Comparison of ENCODE assay signal across 24 cellular contexts in genomic region chr10:34649385-34649784, GRCh38.
"Had no signal": no experiment of that assay in that cellular context is flagged by ENCODE, and none has a peak within 500 bp of the region (broad histone marks: within the 10 kb centered on the region; RNA-seq: fewer than 3 reads in every experiment).

No MANE protein-coding gene starts in this region.

- H3K4me1 ChIP-seq: left lung, lower lobe of right lung had no signal

- DNase-seq: effector memory CD8-positive, alpha-beta T cell; erythroblast; heart left ventricle; hippocampal formation; left lung; lower lobe of right lung; natural killer cell; nucleus accumbens; pancreas; right cardiac atrium; small intestine; stimulated activated CD4-positive, alpha-beta T cell treated with anti-CD3 and anti-CD28 coated beads, Interleukin-4, amount 100 ng/mL, for 1 hour; stimulated activated CD8-positive, alpha-beta memory T cell treated with anti-CD3 and anti-CD28 coated beads, Interleukin-4, amount 100 ng/mL, for 48 hours; stimulated activated naive CD8-positive, alpha-beta T cell treated with anti-CD3 and anti-CD28 coated beads, Interleukin-15, Interleukin-2, amounts not matched to agents 100 U/mL and 50 U/mL, for 24 hours; thyroid gland had no signal

- H3K36me3 ChIP-seq: heart left ventricle, left lung, lower lobe of right lung, pancreas, suprapubic skin, thyroid gland, vagina had no signal

- H3K27me3 Mint-ChIP-seq: progenitor cell of endocrine pancreas, type B pancreatic cell had no signal

- H3K4me1 Mint-ChIP-seq: memory B cell; natural killer cell; stimulated activated effector memory CD8-positive, alpha-beta T cell treated with anti-CD3 and anti-CD28 coated beads, Interleukin-12 subunit alpha, Interleukin-12 subunit beta, amount 100 ng/mL, for 72 hours had no signal

- H3K27me3 ChIP-seq: heart left ventricle, left lung, pancreas, suprapubic skin, thyroid gland, vagina had no signal

- ATAC-seq: effector memory CD8-positive, alpha-beta T cell; heart left ventricle; left lung; lower lobe of right lung; pancreas; right cardiac atrium; stimulated activated naive CD8-positive, alpha-beta T cell treated with anti-CD3 and anti-CD28 coated beads, Interleukin-15, Interleukin-2, amounts not matched to agents 100 U/mL and 50 U/mL, for 24 hours had no signal

- H3K36me3 Mint-ChIP-seq: memory B cell; mesothelial cell of epicardium; natural killer cell; stimulated activated effector memory CD8-positive, alpha-beta T cell treated with anti-CD3 and anti-CD28 coated beads, Interleukin-12 subunit alpha, Interleukin-12 subunit beta, amount 100 ng/mL, for 72 hours; type B pancreatic cell had no signal

- FAIRE-seq: frontal cortex, small intestine had no signal

- H3K4me3 ChIP-seq: heart left ventricle, left lung, lower lobe of right lung, pancreas, suprapubic skin, thyroid gland, vagina had no signal

- H3K9me3 ChIP-seq: heart left ventricle, left lung, lower lobe of right lung, pancreas, suprapubic skin, thyroid gland, vagina had no signal

- H3K27ac Mint-ChIP-seq: effector memory CD8-positive, alpha-beta T cell; memory B cell; natural killer cell; stimulated activated effector memory CD8-positive, alpha-beta T cell treated with anti-CD3 and anti-CD28 coated beads, Interleukin-12 subunit alpha, Interleukin-12 subunit beta, amount 100 ng/mL, for 72 hours; type B pancreatic cell had no signal

- H3K4me3 Mint-ChIP-seq: effector memory CD8-positive, alpha-beta T cell; memory B cell; mesothelial cell of epicardium; natural killer cell; neural crest cell; stimulated activated effector memory CD8-positive, alpha-beta T cell treated with anti-CD3 and anti-CD28 coated beads, Interleukin-12 subunit alpha, Interleukin-12 subunit beta, amount 100 ng/mL, for 72 hours; type B pancreatic cell had no signal

- H3K9me3 Mint-ChIP-seq: effector memory CD8-positive, alpha-beta T cell; memory B cell; mesothelial cell of epicardium; natural killer cell; neural crest cell; stimulated activated effector memory CD8-positive, alpha-beta T cell treated with anti-CD3 and anti-CD28 coated beads, Interleukin-12 subunit alpha, Interleukin-12 subunit beta, amount 100 ng/mL, for 72 hours; type B pancreatic cell had no signal

- H3K27ac ChIP-seq: heart left ventricle, left lung, lower lobe of right lung, pancreas, suprapubic skin, thyroid gland, vagina had no signal
